In genomic region chr11:1757861-1758610, GRCh38 we compare ENCODE assay signal across 10 cellular contexts. TPM values are rescaled to one million over a fixed set of nuclear protein-coding genes. Genes with fewer than 3 reads are reported as not detected.
DNase-seq lines count a peak whose midpoint lies in the region; ATAC-seq and TF ChIP-seq lines count a peak whose summit lies in the region.
"Had no signal": no experiment of that assay in that cellular context is flagged by ENCODE, and none has a peak within 500 bp of the region (broad histone marks: within the 10 kb centered on the region; RNA-seq: fewer than 3 reads in every experiment).

No MANE protein-coding gene starts in this region.

- no peaks in the 10 kb centered on the region for H3K27me3 Mint-ChIP-seq in mesothelial cell of epicardium (ENCODE audit: low read depth)

- no peaks in the 10 kb centered on the region for H3K9me3 Mint-ChIP-seq in mesothelial cell of epicardium

- H3K9me3 ChIP-seq in left ventricle myocardium inferior (replicated peaks) = no peaks in the 10 kb centered on the region

- no peak overlapping the region for H3K4me3 ChIP-seq in left ventricle myocardium inferior

- peaks cover 6% of the 10 kb centered on the region for H3K4me1 Mint-ChIP-seq in mesothelial cell of epicardium

- ATAC-seq in GM19395 (IDR thresholded peaks at IDR 0.05; ENCODE audit: unreplicated experiment) (no peak), HG02981 (IDR thresholded peaks at IDR 0.05; ENCODE audit: unreplicated experiment) (no peak)

- no peak for TF ChIP-seq CTCF in left ventricle myocardium inferior (IDR thresholded peaks at IDR 0.05; ENCODE audit: borderline replicate concordance)
- no peak for TF ChIP-seq CTCF in mesothelial cell of epicardium (IDR thresholded peaks at IDR 0.05; ENCODE audit: unreplicated experiment)

- H3K36me3 ChIP-seq in left ventricle myocardium inferior = peaks cover 74% of the 10 kb centered on the region

- no peaks in the 10 kb centered on the region for H3K27me3 ChIP-seq in left ventricle myocardium inferior (ENCODE audit: low read depth)

- H3K4me1 ChIP-seq in left ventricle myocardium inferior = peaks cover 98% of the 10 kb centered on the region

- peaks cover 3% of the 10 kb centered on the region for H3K36me3 Mint-ChIP-seq in mesothelial cell of epicardium

- H3K4me3 Mint-ChIP-seq in mesothelial cell of epicardium = no peak overlapping the region

- intact Hi-C loops in left ventricle myocardium inferior (cut with micrococcal nuclease) = no loop called here

- no peak overlapping the region for H3K27ac Mint-ChIP-seq in mesothelial cell of epicardium

- DNase-seq in NOMO-1 treated with DMSO at 0.1 percent for 48 hours (lab: John Stamatoyannopoulos, UW; ENCODE audit: unreplicated experiment) (peak; percentile 24), activated T-cell treated with anti-CD3 and anti-CD28 coated beads for 48 hours (ENCODE audit: low read depth) (peak; percentile 42), left ventricle myocardium inferior (no peak), mesothelial cell of epicardium (ENCODE audit: low spot score in 2 of 2, unreplicated experiment in 2 of 2) (no peak), NCI-H1930 (lab: John Stamatoyannopoulos, UW) (no peak)
- peak in 5 of 6 experiments; percentile 26 to 54 (median 33) for DNase-seq in stimulated activated naive CD4-positive, alpha-beta T cell (lab: John Stamatoyannopoulos, UW)
- DNase-seq: NCI-H226 had no signal

- peak overlapping the region; percentile 98 for H3K27ac ChIP-seq in left ventricle myocardium inferior (replicated peaks)

RNA-seq across cellular contexts. Expression of gene CTSD, which starts 5.7 kb away (rescaled TPM):
- total RNA-seq in left ventricle myocardium inferior (831 TPM), mesothelial cell of epicardium (139 to 142 TPM (median 140 TPM) in 3 replicates)

RNA-seq across cellular contexts. Expression of gene IFITM10, which starts 7.6 kb away (rescaled TPM):
- total RNA-seq in left ventricle myocardium inferior (0.58 TPM), mesothelial cell of epicardium (2.2 to 2.8 TPM (median 2.7 TPM) in 3 replicates)
- total RNA-seq: glomerular endothelial cell had no signal

Comparison
In these comparisons a context has a peak if more than half of its experiments do, and no peak if none do; other contexts are left out.
1. DNase-seq: peak in NOMO-1 treated with DMSO at 0.1 percent for 48 hours (single experiment), activated T-cell treated with anti-CD3 and anti-CD28 coated beads for 48 hours (single experiment) and stimulated activated naive CD4-positive, alpha-beta T cell (5 of 6); none in left ventricle myocardium inferior (single experiment), mesothelial cell of epicardium (0 of 2) and NCI-H1930 (0 of 2).